In the genomic region with DNA sequence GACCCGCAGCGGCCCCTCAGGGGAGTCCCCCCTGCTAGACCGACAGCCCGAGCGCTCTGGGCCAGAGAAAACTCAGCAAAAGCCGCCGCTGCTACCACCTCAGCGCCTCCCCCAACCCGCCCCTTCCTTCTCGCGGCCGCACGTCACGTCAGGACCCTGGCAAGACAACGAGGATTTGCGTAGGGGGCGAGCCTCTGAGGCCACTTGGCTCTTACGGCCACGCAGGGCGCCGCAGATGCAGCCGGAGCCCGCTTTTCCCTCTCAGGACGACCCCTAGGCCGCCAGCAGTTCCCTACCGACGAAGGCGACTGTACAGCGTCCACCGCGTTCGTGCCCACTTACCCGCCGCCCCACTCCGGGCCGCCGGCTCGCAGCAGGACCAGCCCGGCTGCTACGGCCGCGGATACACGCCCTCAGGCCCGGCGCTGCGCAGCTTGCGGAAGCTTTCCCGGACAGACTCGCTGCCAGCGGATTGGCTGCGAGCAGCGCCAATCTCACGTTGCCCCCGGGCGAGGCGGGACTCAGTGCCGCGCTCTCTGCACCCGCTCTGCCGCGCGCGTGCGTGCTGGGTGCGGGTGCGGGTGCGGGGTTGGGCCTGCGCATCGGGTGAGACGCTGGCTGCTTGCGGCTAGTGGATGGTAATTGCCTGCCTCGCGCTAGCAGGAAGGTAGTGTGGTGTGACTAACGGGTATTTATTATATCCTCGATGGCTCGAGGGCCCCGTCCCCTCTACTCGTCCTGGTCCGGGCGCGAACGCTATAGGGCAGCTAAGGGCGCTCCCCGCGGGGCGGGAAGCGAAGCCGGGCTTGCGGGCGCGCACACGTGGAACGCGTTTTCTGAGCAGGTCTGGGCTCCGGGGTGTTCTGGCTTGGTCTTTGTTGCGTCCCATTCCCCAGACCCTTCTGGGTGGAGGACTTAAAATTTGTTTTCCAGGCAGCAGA, we compare ENCODE assay signal across 8 cellular contexts. TPM values are rescaled to one million over a fixed set of nuclear protein-coding genes. Genes with fewer than 3 reads are reported as not detected.
DNase-seq lines count a peak whose midpoint lies in the region; ATAC-seq and TF ChIP-seq lines count a peak whose summit lies in the region.

ORMDL1 (minus strand) TSS at position 413 of the 941 bp plus-strand sequence. CDS start 1,744 bp downstream, outside the sequence.
PMS1 (plus strand) TSS at position 524 of the 941 bp plus-strand sequence. CDS start 7,360 bp downstream, outside the sequence.

- CTCF ChIA-PET in activated naive CD4-positive, alpha-beta T cell treated with anti-CD3 and anti-CD28 coated beads, Interleukin-2, amount 10 ng/mL, durations not matched to agents 7 days and 5 days (lab: Charles Lee): interaction anchor here (1.5 kb wide), 1 partner anchor 21 kb away, joined by 6 read pairs; the partner anchor contains the start of gene OSGEPL1

- DNase-seq in NCI-H1048 (lab: John Stamatoyannopoulos, UW): peak; percentile 83
- DNase-seq in SK-N-MC (ENCODE audit: low read depth, low spot score): peak; percentile 70
- DNase-seq in activated naive CD4-positive, alpha-beta T cell treated with anti-CD3 and anti-CD28 coated beads, Interleukin-2, amount 10 ng/mL, durations not matched to agents 7 days and 5 days: peak; percentile 95

- no peaks in the 10 kb centered on the region for H3K27me3 Mint-ChIP-seq in activated naive CD4-positive, alpha-beta T cell treated with anti-CD3 and anti-CD28 coated beads, Interleukin-2, amount 10 ng/mL, durations not matched to agents 7 days and 5 days

- H3K9me3 ChIP-seq in SK-N-MC (ENCODE audit: low read depth, low read length): no peaks in the 10 kb centered on the region
- H3K9me3 ChIP-seq in gastroesophageal sphincter: no peaks in the 10 kb centered on the region
- no peaks in the 10 kb centered on the region for H3K9me3 ChIP-seq in neutrophil

- TF ChIP-seq CTCF in gastroesophageal sphincter (IDR thresholded peaks at IDR 0.05) (peak in 2 of 4 experiments; percentile 3 to 18), neutrophil (IDR thresholded peaks at IDR 0.05) (peak; percentile 46), subcutaneous adipose tissue (IDR thresholded peaks at IDR 0.05; ENCODE audit: low read depth) (no peak)

- H3K4me3 ChIP-seq in GM08714 (ENCODE audit: low read length) (peak within 1 kb of the TSS; percentile 95), SK-N-MC (peak within 1 kb of the TSS; percentile 99), gastroesophageal sphincter (peak within 1 kb of the TSS; percentile 75 to 77), neutrophil (ENCODE audit: low read depth in 1 of 2, low read length in 1 of 2) (peak within 1 kb of the TSS; percentile 83 to 91)

- H3K9me3 Mint-ChIP-seq in activated naive CD4-positive, alpha-beta T cell treated with anti-CD3 and anti-CD28 coated beads, Interleukin-2, amount 10 ng/mL, durations not matched to agents 7 days and 5 days: no peaks in the 10 kb centered on the region

- H3K27me3 ChIP-seq in gastroesophageal sphincter (no peaks in the 10 kb centered on the region), neutrophil (no peaks in the 10 kb centered on the region)

- TF ChIP-seq POLR2A in gastroesophageal sphincter (IDR thresholded peaks at IDR 0.05): peak; percentile 91

- 0 to 20% methylated on average over 1 to 5 of the region's 96 CpGs for WGBS in gastroesophageal sphincter (ENCODE audit: low coverage in 1 of 2), 2 donors

- peak within 1 kb of the TSS; percentile 96 for H3K27ac Mint-ChIP-seq in activated naive CD4-positive, alpha-beta T cell treated with anti-CD3 and anti-CD28 coated beads, Interleukin-2, amount 10 ng/mL, durations not matched to agents 7 days and 5 days

- peaks cover 57% of the 10 kb centered on the region for H3K36me3 ChIP-seq in SK-N-MC (ENCODE audit: insufficient read depth, low read length)
- peaks cover 0 to 23% of the 10 kb centered on the region in 2 donors for H3K36me3 ChIP-seq in gastroesophageal sphincter
- H3K36me3 ChIP-seq in neutrophil: peaks cover 11% of the 10 kb centered on the region

- peak within 1 kb of the TSS; percentile 74 for H3K27ac ChIP-seq in SK-N-MC
- peak within 1 kb of the TSS; percentile 89 to 98 (median 95) for H3K27ac ChIP-seq in gastroesophageal sphincter
- H3K27ac ChIP-seq in neutrophil: peak within 1 kb of the TSS; percentile 98

- peak; percentile 94 for ATAC-seq in HG02588 (IDR thresholded peaks at IDR 0.05; ENCODE audit: unreplicated experiment)
- ATAC-seq in gastroesophageal sphincter: peak; percentile 99

- peaks cover 46% of the 10 kb centered on the region for H3K4me1 Mint-ChIP-seq in activated naive CD4-positive, alpha-beta T cell treated with anti-CD3 and anti-CD28 coated beads, Interleukin-2, amount 10 ng/mL, durations not matched to agents 7 days and 5 days

- TF ChIP-seq EP300 in gastroesophageal sphincter (IDR thresholded peaks at IDR 0.05): no peak

- peak within 1 kb of the TSS; percentile 95 for H3K4me3 Mint-ChIP-seq in activated naive CD4-positive, alpha-beta T cell treated with anti-CD3 and anti-CD28 coated beads, Interleukin-2, amount 10 ng/mL, durations not matched to agents 7 days and 5 days

- H3K9ac ChIP-seq in SK-N-MC (ENCODE audit: insufficient read length): peak within 1 kb of the TSS; percentile 90

- peaks cover 44% of the 10 kb centered on the region for H3K36me3 Mint-ChIP-seq in activated naive CD4-positive, alpha-beta T cell treated with anti-CD3 and anti-CD28 coated beads, Interleukin-2, amount 10 ng/mL, durations not matched to agents 7 days and 5 days

- H3K4me1 ChIP-seq in gastroesophageal sphincter: peaks cover 3 to 49% (median 18%) of the 10 kb centered on the region in 3 donors
- H3K4me1 ChIP-seq in neutrophil (ENCODE audit: control insufficient read depth in 1 of 2, insufficient read depth in 1 of 2, low read depth in 1 of 2, low read length in 1 of 2): peaks cover 24 to 30% of the 10 kb centered on the region in 2 experiments

RNA-seq across cellular contexts. Expression of gene ORMDL1, which starts in this region (rescaled TPM):
- 10 to 100 TPM; 33.5 to 70.5 (median 53.8) TPM for total RNA-seq in gastroesophageal sphincter
- 100 to 1,000 TPM; 117 to 193 (median 126) TPM for total RNA-seq in subcutaneous adipose tissue

RNA-seq across cellular contexts. Expression of gene PMS1, which starts in this region (rescaled TPM):
- 10 to 100 TPM; 11.4 to 22.9 (median 14.4) TPM for total RNA-seq in gastroesophageal sphincter
- total RNA-seq in subcutaneous adipose tissue: 10 to 100 TPM; 16.7 to 36.9 (median 22.6) TPM

Comparison
In these comparisons a context has a peak if more than half of its experiments do, and no peak if none do; other contexts are left out.
1. Peak in every context shown above with its lines: DNase-seq, ATAC-seq, H3K4me3 ChIP-seq and H3K27ac ChIP-seq.